In the genomic region with DNA sequence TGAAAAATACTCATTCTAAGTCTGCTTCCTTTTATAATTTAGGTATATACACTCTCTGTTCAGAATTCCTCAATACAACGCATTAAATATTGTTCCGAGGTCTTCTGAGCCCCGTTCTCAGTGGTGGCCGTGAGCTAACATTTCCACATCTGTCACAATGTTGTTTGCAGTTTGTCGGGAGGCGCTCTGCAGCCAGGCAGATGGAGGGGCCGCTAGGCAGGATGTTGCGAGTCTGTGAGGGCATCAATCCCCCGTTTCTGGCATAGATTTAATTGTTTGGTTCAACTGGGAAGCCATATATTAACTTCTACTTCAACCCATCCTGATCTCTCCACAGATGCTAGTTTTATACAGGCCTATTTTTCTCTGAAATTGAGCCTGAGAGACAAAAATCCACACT, we compare ENCODE assay signal across 17 cellular contexts. TPM values are rescaled to one million over a fixed set of nuclear protein-coding genes. Genes with fewer than 3 reads are reported as not detected.
DNase-seq lines count a peak whose midpoint lies in the region; ATAC-seq and TF ChIP-seq lines count a peak whose summit lies in the region.
"Had no signal": no experiment of that assay in that cellular context is flagged by ENCODE, and none has a peak within 500 bp of the region (broad histone marks: within the 10 kb centered on the region; RNA-seq: fewer than 3 reads in every experiment).

No MANE protein-coding gene starts in this region.

- H3K27me3 Mint-ChIP-seq in T-helper 2 cell treated with Interferon-gamma antibody and Interleukin-4, amounts not matched to agents 5 μg/mL and 100 μg/mL, for 36 hours (ENCODE audit: low read depth), result no peaks in the 10 kb centered on the region
- no peaks in the 10 kb centered on the region for H3K27me3 Mint-ChIP-seq in WTC11 (ENCODE audit: low read depth)
- no peaks in the 10 kb centered on the region for H3K27me3 Mint-ChIP-seq in naive thymus-derived CD4-positive, alpha-beta T cell
- H3K27me3 Mint-ChIP-seq: activated B cell treated with CpG ODN at 0.5 μM for 24 hours had no signal

- DNase-seq in T-helper 2 cell treated with Interferon-gamma antibody and Interleukin-4, amounts not matched to agents 5 μg/mL and 100 μg/mL, for 36 hours (ENCODE audit: low spot score), result no peak
- DNase-seq in T-helper 2 cell, result no peak
- peak; percentile 63 for DNase-seq in H7
- no peak for DNase-seq in WTC11 (ENCODE audit: low spot score)
- no peak for DNase-seq in naive thymus-derived CD4-positive, alpha-beta T cell
- DNase-seq: activated B cell treated with CpG ODN at 0.5 μM for 24 hours, activated T-cell treated with anti-CD3 and anti-CD28 coated beads for 4 hours, Caco-2, cortex of kidney, immature natural killer cell, natural killer cell, NCI-H526 treated with DMSO at 0.1 percent for 48 hours had no signal

- H3K27ac ChIP-seq in naive thymus-derived CD4-positive, alpha-beta T cell (ENCODE audit: low read depth, low read length), result no peak overlapping the region
- H3K27ac ChIP-seq: epithelial cell of prostate had no signal

- H3K4me3 Mint-ChIP-seq in T-helper 2 cell treated with Interferon-gamma antibody and Interleukin-4, amounts not matched to agents 5 μg/mL and 100 μg/mL, for 36 hours, result peak overlapping the region; percentile 40
- H3K4me3 Mint-ChIP-seq in WTC11, result no peak overlapping the region
- H3K4me3 Mint-ChIP-seq in naive thymus-derived CD4-positive, alpha-beta T cell, result peak overlapping the region in 6 of 10 donors; percentile 8 to 66 (median 58)
- H3K4me3 Mint-ChIP-seq: activated B cell treated with CpG ODN at 0.5 μM for 24 hours, natural killer cell had no signal

- POLR2A ChIA-PET in WTC11 (lab: Charles Lee), result no interaction called here
- POLR2A ChIA-PET in naive thymus-derived CD4-positive, alpha-beta T cell (lab: Charles Lee), result interaction anchor here (0.6 kb wide), 1 partner anchor 188 kb away, joined by 3 read pairs; no protein-coding TSS in a partner anchor

- no peaks in the 10 kb centered on the region for H3K36me3 ChIP-seq in H7 (replicated peaks; ENCODE audit: control insufficient read depth, insufficient read depth, low read length)
- peaks cover 0 to 4% (median 0%) of the 10 kb centered on the region in 3 experiments for H3K36me3 ChIP-seq in naive thymus-derived CD4-positive, alpha-beta T cell (ENCODE audit: control insufficient read depth in 2 of 3, insufficient read depth in 3 of 3, low read length in 3 of 3)

- no peak for TF ChIP-seq CTCF in WTC11 (IDR thresholded peaks at IDR 0.05)

- no peak overlapping the region for H3K4me3 ChIP-seq in H7 (ENCODE audit: insufficient read depth, low read depth, low read length)
- no peak overlapping the region for H3K4me3 ChIP-seq in naive thymus-derived CD4-positive, alpha-beta T cell (ENCODE audit: low read length)
- H3K4me3 ChIP-seq: K562 had no signal

- H3K9me3 Mint-ChIP-seq in T-helper 2 cell treated with Interferon-gamma antibody and Interleukin-4, amounts not matched to agents 5 μg/mL and 100 μg/mL, for 36 hours, result no peaks in the 10 kb centered on the region
- H3K9me3 Mint-ChIP-seq in WTC11, result no peaks in the 10 kb centered on the region
- H3K9me3 Mint-ChIP-seq in naive thymus-derived CD4-positive, alpha-beta T cell, result no peaks in the 10 kb centered on the region
- H3K9me3 Mint-ChIP-seq: activated B cell treated with CpG ODN at 0.5 μM for 24 hours, immature natural killer cell, natural killer cell had no signal

- H3K4me1 Mint-ChIP-seq in T-helper 2 cell treated with Interferon-gamma antibody and Interleukin-4, amounts not matched to agents 5 μg/mL and 100 μg/mL, for 36 hours (ENCODE audit: low read depth), result peaks cover 29% of the 10 kb centered on the region
- H3K4me1 Mint-ChIP-seq in WTC11, result peaks cover 12% of the 10 kb centered on the region
- H3K4me1 Mint-ChIP-seq in naive thymus-derived CD4-positive, alpha-beta T cell, result peaks cover 32 to 77% (median 52%) of the 10 kb centered on the region in 7 donors

- CTCF ChIA-PET in WTC11 (lab: Charles Lee), result interaction anchor here (1.5 kb wide), 1 partner anchor 10 kb away, joined by 4 read pairs; no protein-coding TSS in a partner anchor
- CTCF ChIA-PET in naive thymus-derived CD4-positive, alpha-beta T cell (lab: Charles Lee), result no interaction called here

- ATAC-seq in WTC11, result no peak
- ATAC-seq in naive thymus-derived CD4-positive, alpha-beta T cell, result no peak
- ATAC-seq in HG03460 (IDR thresholded peaks at IDR 0.05; ENCODE audit: unreplicated experiment), result no peak
- ATAC-seq in HG02678 (IDR thresholded peaks at IDR 0.05; ENCODE audit: unreplicated experiment), result no peak
- ATAC-seq in GM18520 (IDR thresholded peaks at IDR 0.05; ENCODE audit: unreplicated experiment), result no peak
- ATAC-seq: K562, natural killer cell had no signal

- no peaks in the 10 kb centered on the region for H3K9me3 ChIP-seq in naive thymus-derived CD4-positive, alpha-beta T cell (ENCODE audit: control insufficient read depth in 2 of 3, low read length in 3 of 3)
- H3K9me3 ChIP-seq: Caco-2 had no signal

- peaks cover 5% of the 10 kb centered on the region for H3K36me3 Mint-ChIP-seq in T-helper 2 cell treated with Interferon-gamma antibody and Interleukin-4, amounts not matched to agents 5 μg/mL and 100 μg/mL, for 36 hours (ENCODE audit: low read depth)
- peaks cover 5% of the 10 kb centered on the region for H3K36me3 Mint-ChIP-seq in WTC11
- peaks cover 2 to 24% (median 7%) of the 10 kb centered on the region in 5 donors for H3K36me3 Mint-ChIP-seq in naive thymus-derived CD4-positive, alpha-beta T cell
- H3K36me3 Mint-ChIP-seq: natural killer cell had no signal

- peaks cover 0 to 10% of the 10 kb centered on the region in 2 donors for H3K4me1 ChIP-seq in naive thymus-derived CD4-positive, alpha-beta T cell (ENCODE audit: control insufficient read depth in 2 of 2, insufficient read depth in 2 of 2, low read length in 2 of 2)
- H3K4me1 ChIP-seq: Caco-2 had no signal

- peak overlapping the region; percentile 56 for H3K27ac Mint-ChIP-seq in T-helper 2 cell treated with Interferon-gamma antibody and Interleukin-4, amounts not matched to agents 5 μg/mL and 100 μg/mL, for 36 hours
- H3K27ac Mint-ChIP-seq in WTC11, result peak overlapping the region; percentile 71
- peak overlapping the region in 4 of 9 donors; percentile 31 to 82 (median 52) for H3K27ac Mint-ChIP-seq in naive thymus-derived CD4-positive, alpha-beta T cell
- H3K27ac Mint-ChIP-seq: activated B cell treated with CpG ODN at 0.5 μM for 24 hours had no signal

- H3K27me3 ChIP-seq in H7 (ENCODE audit: control insufficient read depth, insufficient read depth, low read length), result no peaks in the 10 kb centered on the region
- no peaks in the 10 kb centered on the region for H3K27me3 ChIP-seq in naive thymus-derived CD4-positive, alpha-beta T cell (ENCODE audit: control insufficient read depth in 2 of 2, insufficient read depth in 2 of 2, low read length in 2 of 2)

- intact Hi-C loops in naive thymus-derived CD4-positive, alpha-beta T cell (cut with micrococcal nuclease), result no loop called here

TF ChIP-seq in WTC11, 78 proteins besides CTCF, POLR2A, EP300 and RAD21:
- TF ChIP-seq, protein P1, sequence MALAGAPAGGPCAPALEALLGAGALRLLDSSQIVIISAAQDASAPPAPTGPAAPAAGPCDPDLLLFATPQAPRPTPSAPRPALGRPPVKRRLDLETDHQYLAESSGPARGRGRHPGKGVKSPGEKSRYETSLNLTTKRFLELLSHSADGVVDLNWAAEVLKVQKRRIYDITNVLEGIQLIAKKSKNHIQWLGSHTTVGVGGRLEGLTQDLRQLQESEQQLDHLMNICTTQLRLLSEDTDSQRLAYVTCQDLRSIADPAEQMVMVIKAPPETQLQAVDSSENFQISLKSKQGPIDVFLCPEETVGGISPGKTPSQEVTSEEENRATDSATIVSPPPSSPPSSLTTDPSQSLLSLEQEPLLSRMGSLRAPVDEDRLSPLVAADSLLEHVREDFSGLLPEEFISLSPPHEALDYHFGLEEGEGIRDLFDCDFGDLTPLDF (CRISPR knock-in tag; IDR thresholded peaks at IDR 0.05), result no peak
- TF ChIP-seq, protein P2, sequence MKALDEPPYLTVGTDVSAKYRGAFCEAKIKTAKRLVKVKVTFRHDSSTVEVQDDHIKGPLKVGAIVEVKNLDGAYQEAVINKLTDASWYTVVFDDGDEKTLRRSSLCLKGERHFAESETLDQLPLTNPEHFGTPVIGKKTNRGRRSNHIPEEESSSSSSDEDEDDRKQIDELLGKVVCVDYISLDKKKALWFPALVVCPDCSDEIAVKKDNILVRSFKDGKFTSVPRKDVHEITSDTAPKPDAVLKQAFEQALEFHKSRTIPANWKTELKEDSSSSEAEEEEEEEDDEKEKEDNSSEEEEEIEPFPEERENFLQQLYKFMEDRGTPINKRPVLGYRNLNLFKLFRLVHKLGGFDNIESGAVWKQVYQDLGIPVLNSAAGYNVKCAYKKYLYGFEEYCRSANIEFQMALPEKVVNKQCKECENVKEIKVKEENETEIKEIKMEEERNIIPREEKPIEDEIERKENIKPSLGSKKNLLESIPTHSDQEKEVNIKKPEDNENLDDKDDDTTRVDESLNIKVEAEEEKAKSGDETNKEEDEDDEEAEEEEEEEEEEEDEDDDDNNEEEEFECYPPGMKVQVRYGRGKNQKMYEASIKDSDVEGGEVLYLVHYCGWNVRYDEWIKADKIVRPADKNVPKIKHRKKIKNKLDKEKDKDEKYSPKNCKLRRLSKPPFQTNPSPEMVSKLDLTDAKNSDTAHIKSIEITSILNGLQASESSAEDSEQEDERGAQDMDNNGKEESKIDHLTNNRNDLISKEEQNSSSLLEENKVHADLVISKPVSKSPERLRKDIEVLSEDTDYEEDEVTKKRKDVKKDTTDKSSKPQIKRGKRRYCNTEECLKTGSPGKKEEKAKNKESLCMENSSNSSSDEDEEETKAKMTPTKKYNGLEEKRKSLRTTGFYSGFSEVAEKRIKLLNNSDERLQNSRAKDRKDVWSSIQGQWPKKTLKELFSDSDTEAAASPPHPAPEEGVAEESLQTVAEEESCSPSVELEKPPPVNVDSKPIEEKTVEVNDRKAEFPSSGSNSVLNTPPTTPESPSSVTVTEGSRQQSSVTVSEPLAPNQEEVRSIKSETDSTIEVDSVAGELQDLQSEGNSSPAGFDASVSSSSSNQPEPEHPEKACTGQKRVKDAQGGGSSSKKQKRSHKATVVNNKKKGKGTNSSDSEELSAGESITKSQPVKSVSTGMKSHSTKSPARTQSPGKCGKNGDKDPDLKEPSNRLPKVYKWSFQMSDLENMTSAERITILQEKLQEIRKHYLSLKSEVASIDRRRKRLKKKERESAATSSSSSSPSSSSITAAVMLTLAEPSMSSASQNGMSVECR (CRISPR knock-in tag; IDR thresholded peaks at IDR 0.05; ENCODE audit: borderline replicate concordance), result no peak
- TF ChIP-seq ETV6 (CRISPR knock-in tag; IDR thresholded peaks at IDR 0.05) (no peak), GRHL2 (CRISPR knock-in tag; IDR thresholded peaks at IDR 0.05; ENCODE audit: insufficient replicate concordance, severe bottlenecking) (no peak), RELA (CRISPR knock-in tag; IDR thresholded peaks at IDR 0.05; ENCODE audit: borderline replicate concordance) (no peak)

RNA-seq across cellular contexts. Expression of a gene that starts 41.2 kb away (rescaled TPM):
- total RNA-seq in H7 (2014; rRNA removed; shearing (Covaris generic)), result 20.9 TPM in 2 replicates
- 35.6 to 41.0 TPM (median 36.8 TPM) in 3 replicates for total RNA-seq in WTC11 (2021)
- total RNA-seq in naive thymus-derived CD4-positive, alpha-beta T cell, result 10 to 100 TPM; 53.7 to 89.8 (median 69.5) TPM
- 10 to 100 TPM; 10.9 to 14.7 TPM for polyA plus RNA-seq in naive thymus-derived CD4-positive, alpha-beta T cell
